ENCODE assay signal across 16 cellular contexts in genomic region chr20:44593721-44594120, GRCh38. TPM values are rescaled to one million over a fixed set of nuclear protein-coding genes. Genes with fewer than 3 reads are reported as not detected.
DNase-seq lines count a peak whose midpoint lies in the region; TF ChIP-seq lines count a peak whose summit lies in the region.
"Had no signal": no experiment of that assay in that cellular context is flagged by ENCODE, and none has a peak within 500 bp of the region (broad histone marks: within the 10 kb centered on the region; RNA-seq: fewer than 3 reads in every experiment).

No MANE protein-coding gene starts in this region.

- 88% methylated on average over 2 of the region's 2 CpGs for WGBS in smooth muscle cell (ENCODE audit: low lambda C conversion rate)

- intact Hi-C loops in vagina (cut with DNase I), result no loop called here

- peaks cover 7% of the 10 kb centered on the region for H3F3A ChIP-seq in smooth muscle cell (ENCODE audit: low read depth)

- no peak for TF ChIP-seq POLR2A in vagina (IDR thresholded peaks at IDR 0.05)

- H3K9ac ChIP-seq in BLaER1, result no peak overlapping the region
- H3K9ac ChIP-seq in smooth muscle cell (ENCODE audit: low read depth), result peak overlapping the region; percentile 83
- H3K9ac ChIP-seq: parathyroid adenoma had no signal

- H3K27me3 ChIP-seq in BLaER1 (no peaks in the 10 kb centered on the region), smooth muscle cell (ENCODE audit: low read depth) (no peaks in the 10 kb centered on the region), vagina (no peaks in the 10 kb centered on the region)

- H3K4me1 ChIP-seq in BLaER1, result peaks cover 57% of the 10 kb centered on the region
- H3K4me1 ChIP-seq in smooth muscle cell (ENCODE audit: low read depth), result peaks cover 12% of the 10 kb centered on the region
- H3K4me1 ChIP-seq in vagina, result peaks cover 45% of the 10 kb centered on the region
- H3K4me1 ChIP-seq: parathyroid adenoma had no signal

- no peak overlapping the region for H3K27ac ChIP-seq in BLaER1
- H3K27ac ChIP-seq in coronary artery, result peak overlapping the region; percentile 73 to 81
- H3K27ac ChIP-seq in smooth muscle cell (ENCODE audit: low read depth), result peak overlapping the region; percentile 95
- no peak overlapping the region for H3K27ac ChIP-seq in vagina
- H3K27ac ChIP-seq: parathyroid adenoma, VCaP had no signal

- no peaks in the 10 kb centered on the region for H4K20me1 ChIP-seq in BLaER1
- peaks cover 2% of the 10 kb centered on the region for H4K20me1 ChIP-seq in smooth muscle cell (ENCODE audit: low read depth)

- TF ChIP-seq CTCF in coronary artery (IDR thresholded peaks at IDR 0.05) (no peak), smooth muscle cell (IDR thresholded peaks at IDR 0.05; ENCODE audit: borderline replicate concordance, insufficient read depth, poor library complexity, severe bottlenecking) (no peak), vagina (IDR thresholded peaks at IDR 0.05) (no peak)

- peaks cover 35% of the 10 kb centered on the region for H3K79me2 ChIP-seq in smooth muscle cell (ENCODE audit: low read depth)

- no peak overlapping the region for H3K4me3 ChIP-seq in BLaER1
- H3K4me3 ChIP-seq in coronary artery, result no peak overlapping the region
- H3K4me3 ChIP-seq in smooth muscle cell, result no peak overlapping the region
- H3K4me3 ChIP-seq in vagina, result no peak overlapping the region

- DNase-seq in NCI-H69 (lab: John Stamatoyannopoulos, UW) (peak; percentile 4), coronary artery (ENCODE audit: low spot score) (no peak), smooth muscle cell (lab: John Stamatoyannopoulos, UW; ENCODE audit: unreplicated experiment) (no peak), vagina (ENCODE audit: extremely low spot score in 2 of 2) (no peak), NCI-H1436 (lab: John Stamatoyannopoulos, UW) (no peak), nucleus accumbens (lab: John Stamatoyannopoulos, UW) (no peak)
- DNase-seq: activated CD4-positive, alpha-beta memory T cell treated with anti-CD3 and anti-CD28 coated beads for 36 hours; activated naive CD4-positive, alpha-beta T cell treated with anti-CD3 and anti-CD28 coated beads, Interleukin-2, amount 50 U/mL, for 16 hours; activated T-cell treated with anti-CD3 and anti-CD28 coated beads, Interleukin-2, amount 50 U/mL, for 4 hours; DMS 273 treated with DMSO at 0.1 percent for 48 hours; foreskin melanocyte; NCI-H2029; NCI-H510A had no signal

- H3K36me3 ChIP-seq in BLaER1, result 0 out of 2 replicates have a peak, but pooled peaks cover 4% of the 10 kb centered on the region
- H3K36me3 ChIP-seq in smooth muscle cell (ENCODE audit: low read depth), result no peaks in the 10 kb centered on the region
- H3K36me3 ChIP-seq in vagina, result peaks cover 0 to 7% of the 10 kb centered on the region in 2 donors

- H3K9me3 ChIP-seq in BLaER1 (no peaks in the 10 kb centered on the region), smooth muscle cell (replicated peaks; ENCODE audit: low read depth) (no peaks in the 10 kb centered on the region), vagina (no peaks in the 10 kb centered on the region)

- H3K4me2 ChIP-seq in BLaER1 (peak overlapping the region; percentile 56), smooth muscle cell (no peak overlapping the region)

- no peak overlapping the region for H2AFZ ChIP-seq in smooth muscle cell (ENCODE audit: low read depth)
- H2AFZ ChIP-seq: parathyroid adenoma had no signal

RNA-seq across cellular contexts. Expression of gene PKIG, which starts 11.3 kb away (rescaled TPM):
- total RNA-seq in smooth muscle cell, result 81.4 and 86.1 TPM in 2 replicates
- 67.5 and 68.9 TPM in 2 replicates for polyA plus RNA-seq in smooth muscle cell
- 146 TPM for total RNA-seq in vagina

RNA-seq across cellular contexts. Expression of gene ADA, which starts 57.8 kb away (rescaled TPM):
- 25.1 and 28.4 TPM in 2 replicates for total RNA-seq in smooth muscle cell
- 32.5 and 35.2 TPM in 2 replicates for polyA plus RNA-seq in smooth muscle cell
- total RNA-seq in vagina, result 25.3 TPM

Comparison
In these comparisons a context has a peak if more than half of its experiments do, and no peak if none do; other contexts are left out.
1. H3K27ac ChIP-seq: peak in coronary artery (2 of 2) and smooth muscle cell (single experiment); none in BLaER1 (single experiment) and vagina (single experiment).